19 cellular contexts compared by ENCODE assay signal in the genomic region with DNA sequence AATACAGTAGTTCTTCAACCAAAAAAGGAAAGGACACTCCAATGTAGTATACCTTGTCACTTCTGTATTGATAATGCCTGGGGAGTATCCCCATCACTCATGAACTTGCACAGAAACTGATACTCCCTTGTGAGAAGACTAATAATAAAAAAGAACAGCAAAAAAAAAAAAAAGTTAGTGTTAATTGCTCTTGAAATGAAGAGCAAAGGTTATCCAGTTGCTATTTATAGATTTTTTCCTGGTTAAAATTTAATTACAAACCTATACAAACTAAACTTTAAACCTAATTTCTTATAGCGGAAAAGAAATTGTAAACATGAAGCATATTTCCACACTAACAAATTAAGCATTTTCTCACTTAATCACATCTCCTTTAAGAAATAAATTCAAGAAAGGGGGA. TPM values are rescaled to one million over a fixed set of nuclear protein-coding genes. Genes with fewer than 3 reads are reported as not detected.
"Had no signal": no experiment of that assay in that cellular context is flagged by ENCODE, and none has a peak within 500 bp of the region (broad histone marks: within the 10 kb centered on the region; RNA-seq: fewer than 3 reads in every experiment).

No MANE protein-coding gene starts in this region.

- DNase-seq: activated B cell treated with CpG ODN at 0.5 μM for 24 hours; activated CD4-positive, alpha-beta T cell treated with anti-CD3 and anti-CD28 coated beads for 48 hours; activated CD8-positive, alpha-beta memory T cell treated with anti-CD3 and anti-CD28 coated beads, Interleukin-2, amount 50 U/mL, for 48 hours; activated CD8-positive, alpha-beta T cell treated with anti-CD3 and anti-CD28 coated beads, Interleukin-2, amount 10 ng/mL, durations not matched to agents 7 days and 5 days; activated gamma-delta T cell; activated T-cell treated with anti-CD3 and anti-CD28 coated beads, Interleukin-2, amount 50 U/mL, for 72 hours; amniotic stem cell; effector memory CD8-positive, alpha-beta T cell; hippocampal formation; left lung; nucleus accumbens; stimulated activated CD4-positive, alpha-beta T cell treated with anti-CD3 and anti-CD28 coated beads, Interleukin-1b, Interleukin-23, amount 100 ng/mL, for 48 hours; stimulated activated naive CD8-positive, alpha-beta T cell treated with anti-CD3 and anti-CD28 coated beads, Interleukin-15, amount 100 ng/mL, for 72 hours; SW 1271 had no signal

- H3K27ac Mint-ChIP-seq: activated B cell treated with CpG ODN at 0.5 μM for 24 hours; activated CD8-positive, alpha-beta T cell treated with anti-CD3 and anti-CD28 coated beads, Interleukin-2, amount 10 ng/mL, durations not matched to agents 7 days and 5 days; activated naive CD8-positive, alpha-beta T cell; effector memory CD8-positive, alpha-beta T cell; memory B cell; natural killer cell treated with Interleukin-12 subunit alpha and Interleukin-12 subunit beta and Interleukin-15 and Interleukin-18, amount 100 ng/mL, for 72 hours had no signal

- H3K4me1 Mint-ChIP-seq: activated B cell treated with CpG ODN at 0.5 μM for 24 hours; central memory CD8-positive, alpha-beta T cell; memory B cell; stimulated activated naive CD8-positive, alpha-beta T cell treated with anti-CD3 and anti-CD28 coated beads, Interleukin-15, amount 100 ng/mL, for 72 hours had no signal

- ATAC-seq: activated CD8-positive, alpha-beta T cell treated with anti-CD3 and anti-CD28 coated beads, Interleukin-2, amount 10 ng/mL, durations not matched to agents 7 days and 5 days; activated T-cell treated with anti-CD3 and anti-CD28 coated beads, Interleukin-2, amount 50 U/mL, for 72 hours; effector memory CD8-positive, alpha-beta T cell; left lung; natural killer cell treated with Interleukin-12 subunit alpha and Interleukin-12 subunit beta and Interleukin-15 and Interleukin-18, amount 100 ng/mL, for 72 hours; stimulated activated naive CD8-positive, alpha-beta T cell treated with anti-CD3 and anti-CD28 coated beads, Interleukin-15, amount 100 ng/mL, for 72 hours had no signal

- H3K27ac ChIP-seq: epithelial cell of prostate, left lung had no signal

- H3K9me3 ChIP-seq: left lung had no signal

- H3K4me3 Mint-ChIP-seq: activated B cell treated with CpG ODN at 0.5 μM for 24 hours; activated CD8-positive, alpha-beta T cell treated with anti-CD3 and anti-CD28 coated beads, Interleukin-2, amount 10 ng/mL, durations not matched to agents 7 days and 5 days; activated naive CD8-positive, alpha-beta T cell; activated T-cell treated with anti-CD3 and anti-CD28 coated beads, Interleukin-2, amount 50 U/mL, for 72 hours; central memory CD8-positive, alpha-beta T cell; effector memory CD8-positive, alpha-beta T cell; memory B cell; natural killer cell treated with Interleukin-12 subunit alpha and Interleukin-12 subunit beta and Interleukin-15 and Interleukin-18, amount 100 ng/mL, for 72 hours; stimulated activated naive CD8-positive, alpha-beta T cell treated with anti-CD3 and anti-CD28 coated beads, Interleukin-15, amount 100 ng/mL, for 72 hours had no signal

- H3K9me3 Mint-ChIP-seq: activated B cell treated with CpG ODN at 0.5 μM for 24 hours; activated T-cell treated with anti-CD3 and anti-CD28 coated beads, Interleukin-2, amount 50 U/mL, for 72 hours; central memory CD8-positive, alpha-beta T cell; effector memory CD8-positive, alpha-beta T cell; memory B cell; natural killer cell treated with Interleukin-12 subunit alpha and Interleukin-12 subunit beta and Interleukin-15 and Interleukin-18, amount 100 ng/mL, for 72 hours; stimulated activated naive CD8-positive, alpha-beta T cell treated with anti-CD3 and anti-CD28 coated beads, Interleukin-15, amount 100 ng/mL, for 72 hours had no signal

- H3K36me3 Mint-ChIP-seq: activated naive CD8-positive, alpha-beta T cell; memory B cell; natural killer cell treated with Interleukin-12 subunit alpha and Interleukin-12 subunit beta and Interleukin-15 and Interleukin-18, amount 100 ng/mL, for 72 hours had no signal

- H3K36me3 ChIP-seq: left lung had no signal

- H3K4me3 ChIP-seq: left lung had no signal

RNA-seq across cellular contexts. Expression of a gene that starts 6.7 kb away (rescaled TPM):
- total RNA-seq: activated B cell treated with CpG ODN at 0.5 μM for 24 hours had no signal
